Comparison of ENCODE assay signal across 1 cellular context in genomic region chr17:64343833-64344637, GRCh38.
A peak's percentile ranks its signal among the peaks of the same experiment; 100 is the strongest.
TF ChIP-seq lines count a peak whose summit lies in the region.

No MANE protein-coding gene starts in this region.

TF ChIP-seq in HepG2, 621 proteins besides CTCF, POLR2A, EP300 and RAD21 (continued from another document and continues in another):
- TF ChIP-seq BCL6 (CRISPR knock-in tag; IDR thresholded peaks at IDR 0.05) (0 out of 2 replicates have a peak, but pooled peaks have one; percentile 23), HMG20A (CRISPR knock-in tag; IDR thresholded peaks at IDR 0.05; ENCODE audit: borderline replicate concordance) (peak; percentile 61; the same call in 1 of the 2 replicates), ZNF710 (CRISPR knock-in tag; IDR thresholded peaks at IDR 0.05; ENCODE audit: borderline replicate concordance) (peak; percentile 24; the same call in 1 of the 2 replicates), ZNF296 (CRISPR knock-in tag; conservative IDR thresholded peaks at IDR 0.05) (no peak), ZMYM3 (CRISPR knock-in tag; IDR thresholded peaks at IDR 0.05) (peak; percentile 51; the same call in 1 of the 2 replicates), ZNF317 (CRISPR knock-in tag; IDR thresholded peaks at IDR 0.05) (0 out of 2 replicates have a peak, but pooled peaks have one; percentile 36), LRRFIP1 (CRISPR knock-in tag; conservative IDR thresholded peaks at IDR 0.05) (no peak), CC2D1A (CRISPR knock-in tag; IDR thresholded peaks at IDR 0.05) (no peak), RARA (CRISPR knock-in tag; IDR thresholded peaks at IDR 0.05) (peak; percentile 69), MAX (IDR thresholded peaks at IDR 0.05) (no peak), TFAP4 (IDR thresholded peaks at IDR 0.05; ENCODE audit: borderline replicate concordance, low read depth) (peak; percentile 49; the same call in 1 of the 2 replicates), GATAD2A (CRISPR knock-in tag; IDR thresholded peaks at IDR 0.05) (peak; percentile 28; the same call in 1 of the 2 replicates), TEAD2 (CRISPR knock-in tag; IDR thresholded peaks at IDR 0.05) (no peak), RCOR2 (CRISPR knock-in tag; IDR thresholded peaks at IDR 0.05) (peak; percentile 34; the same call in 1 of the 2 replicates), RELA (CRISPR knock-in tag; IDR thresholded peaks at IDR 0.05) (peak; percentile 98), NCOA2 (CRISPR knock-in tag; IDR thresholded peaks at IDR 0.05) (0 out of 2 replicates have a peak, but pooled peaks have one; percentile 26), FOXO1 (CRISPR knock-in tag; IDR thresholded peaks at IDR 0.05) (0 out of 2 replicates have a peak, but pooled peaks have one; percentile 23), MXD3 (CRISPR knock-in tag; IDR thresholded peaks at IDR 0.05) (peak; percentile 59; the same call in 1 of the 2 replicates), CREM (IDR thresholded peaks at IDR 0.05) (0 out of 2 replicates have a peak, but pooled peaks have one; percentile 23), CREM (CRISPR knock-in tag; IDR thresholded peaks at IDR 0.05) (no peak), HNRNPUL1 (IDR thresholded peaks at IDR 0.05; ENCODE audit: low read depth, low read length) (no peak), ZSCAN30 (CRISPR knock-in tag; IDR thresholded peaks at IDR 0.05) (no peak), FOXK1 (CRISPR knock-in tag; IDR thresholded peaks at IDR 0.05; ENCODE audit: borderline replicate concordance, low read depth) (0 out of 2 replicates have a peak, but pooled peaks have one; percentile 21), SOX5 (CRISPR knock-in tag; IDR thresholded peaks at IDR 0.05; ENCODE audit: borderline replicate concordance) (peak; percentile 75; the same call in 1 of the 2 replicates), NR2F6 (IDR thresholded peaks at IDR 0.05) (0 out of 2 replicates have a peak, but pooled peaks have one; percentile 19), NR2F6 (CRISPR knock-in tag; IDR thresholded peaks at IDR 0.05) (0 out of 2 replicates have a peak, but pooled peaks have one; percentile 22), MXI1 (IDR thresholded peaks at IDR 0.05; ENCODE audit: borderline replicate concordance, low read depth, low read length) (no peak), FOXA3 (CRISPR knock-in tag; IDR thresholded peaks at IDR 0.05) (peak; percentile 60; the same call in 1 of the 2 replicates), HNRNPL (IDR thresholded peaks at IDR 0.05; ENCODE audit: low read depth, low read length) (no peak), FOXA1 (IDR thresholded peaks at IDR 0.05) (no peak), FOXA1 (CRISPR knock-in tag; IDR thresholded peaks at IDR 0.05) (peak; percentile 30; the same call in 1 of the 2 replicates), LCORL (IDR thresholded peaks at IDR 0.05) (no peak), LCORL (CRISPR knock-in tag; IDR thresholded peaks at IDR 0.05) (peak; percentile 45; the same call in 1 of the 2 replicates), ZNF614 (CRISPR knock-in tag; IDR thresholded peaks at IDR 0.05; ENCODE audit: borderline replicate concordance) (peak; percentile 45; the same call in 1 of the 2 replicates), ZNF792 (CRISPR knock-in tag; IDR thresholded peaks at IDR 0.05) (0 out of 2 replicates have a peak, but pooled peaks have one; percentile 36), TEAD3 (CRISPR knock-in tag; optimal IDR thresholded peaks at IDR 0.05; ENCODE audit: borderline replicate concordance) (peak; percentile 49), TRAFD1 (CRISPR knock-in tag; IDR thresholded peaks at IDR 0.05; ENCODE audit: borderline replicate concordance) (no peak), NFIC (IDR thresholded peaks at IDR 0.05; ENCODE audit: low read length) (no peak), BRD4 (CRISPR knock-in tag; IDR thresholded peaks at IDR 0.05) (no peak), ZNF331 (CRISPR knock-in tag; IDR thresholded peaks at IDR 0.05) (0 out of 2 replicates have a peak, but pooled peaks have one; percentile 36), ZSCAN29 (CRISPR knock-in tag; conservative IDR thresholded peaks at IDR 0.05) (no peak), ADNP (CRISPR knock-in tag; IDR thresholded peaks at IDR 0.05) (no peak), SALL1 (CRISPR knock-in tag; IDR thresholded peaks at IDR 0.05) (no peak; the same call in 1 of the 2 replicates), POLR2AphosphoS5 (IDR thresholded peaks at IDR 0.05; ENCODE audit: low read depth, low read length) (no peak), ONECUT2 (CRISPR knock-in tag; IDR thresholded peaks at IDR 0.05) (no peak), ZNF609 (CRISPR knock-in tag; IDR thresholded peaks at IDR 0.05; ENCODE audit: borderline replicate concordance) (no peak), ZNF3 (CRISPR knock-in tag; IDR thresholded peaks at IDR 0.05) (no peak), GTF2F1 (IDR thresholded peaks at IDR 0.05; ENCODE audit: low read length) (no peak), HES4 (CRISPR knock-in tag; IDR thresholded peaks at IDR 0.05; ENCODE audit: borderline replicate concordance) (no peak), RBM39 (IDR thresholded peaks at IDR 0.05; ENCODE audit: low read depth, low read length, poor library complexity, severe bottlenecking) (no peak), MEF2D (CRISPR knock-in tag; IDR thresholded peaks at IDR 0.05) (0 out of 2 replicates have a peak, but pooled peaks have one; percentile 34), CREB1 (IDR thresholded peaks at IDR 0.05) (no peak), CREB1 (CRISPR knock-in tag; IDR thresholded peaks at IDR 0.05) (peak; percentile 71), SOX6 (IDR thresholded peaks at IDR 0.05) (no peak), SOX6 (CRISPR knock-in tag; IDR thresholded peaks at IDR 0.05) (peak; percentile 32; the same call in 1 of the 2 replicates), MIER2 (CRISPR knock-in tag; IDR thresholded peaks at IDR 0.05) (no peak), ZNF687 (CRISPR knock-in tag; IDR thresholded peaks at IDR 0.05) (peak; percentile 34; the same call in 1 of the 2 replicates)
